Comparison of ENCODE assay signal across 18 cellular contexts in genomic region chr12:112980491-112981158, GRCh38. TPM values are rescaled to one million over a fixed set of nuclear protein-coding genes. Genes with fewer than 3 reads are reported as not detected.
A peak's percentile ranks its signal among the peaks of the same experiment; 100 is the strongest.
DNase-seq lines count a peak whose midpoint lies in the region; ATAC-seq and TF ChIP-seq lines count a peak whose summit lies in the region.
"Had no signal": no experiment of that assay in that cellular context is flagged by ENCODE, and none has a peak within 500 bp of the region (broad histone marks: within the 10 kb centered on the region; RNA-seq: fewer than 3 reads in every experiment).

No MANE protein-coding gene starts in this region.

- POLR2A ChIA-PET in MCF 10A (lab: Yijun Ruan, JAX): interaction anchor here (0.7 kb wide), 1 partner anchor 9 kb away, joined by 3 read pairs; no protein-coding TSS in a partner anchor

- no TSS peak for BruUV-seq in MCF 10A (replicated peaks; lab: Mats Ljungman, UMichigan)

- no peaks in the 10 kb centered on the region for H3K27me3 ChIP-seq in Loucy (ENCODE audit: insufficient read depth, low read length, poor library complexity, severe bottlenecking)
- H3K27me3 ChIP-seq: cardiac muscle cell, upper lobe of left lung had no signal

- peaks cover 7% of the 10 kb centered on the region for H3K9me3 ChIP-seq in Loucy (ENCODE audit: insufficient read depth, low read depth, low read length)
- H3K9me3 ChIP-seq: upper lobe of left lung had no signal

- peak overlapping the region; percentile 80 for H3K4me3 ChIP-seq in Loucy (ENCODE audit: low read length, poor library complexity, severe bottlenecking)
- H3K4me3 ChIP-seq: cardiac muscle cell had no signal

- ATAC-seq in activated T-cell treated with anti-CD3 and anti-CD28 coated beads, Interleukin-2, amount 50 U/mL, for 4 hours: no peak
- no peak for ATAC-seq in activated naive CD8-positive, alpha-beta T cell treated with anti-CD3 and anti-CD28 coated beads, Interleukin-2, amount 50 U/mL, for 24 hours
- no peak for ATAC-seq in stimulated activated effector memory CD8-positive, alpha-beta T cell treated with anti-CD3 and anti-CD28 coated beads, Interleukin-12 subunit alpha, Interleukin-12 subunit beta, amount 100 ng/mL, for 72 hours
- ATAC-seq in HG02981 (IDR thresholded peaks at IDR 0.05; ENCODE audit: unreplicated experiment): no peak
- ATAC-seq: left ventricle myocardium superior had no signal

- peaks cover 69% of the 10 kb centered on the region for H3K4me1 Mint-ChIP-seq in activated T-cell treated with anti-CD3 and anti-CD28 coated beads, Interleukin-2, amount 50 U/mL, for 4 hours (ENCODE audit: low read depth)
- peaks cover 57% of the 10 kb centered on the region for H3K4me1 Mint-ChIP-seq in activated naive CD8-positive, alpha-beta T cell treated with anti-CD3 and anti-CD28 coated beads, Interleukin-2, amount 50 U/mL, for 24 hours
- peaks cover 51% of the 10 kb centered on the region for H3K4me1 Mint-ChIP-seq in stimulated activated effector memory CD8-positive, alpha-beta T cell treated with anti-CD3 and anti-CD28 coated beads, Interleukin-12 subunit alpha, Interleukin-12 subunit beta, amount 100 ng/mL, for 72 hours
- H3K4me1 Mint-ChIP-seq in MCF 10A (ENCODE audit: insufficient read depth, unreplicated experiment): no peaks in the 10 kb centered on the region

- no peaks in the 10 kb centered on the region for H4K20me1 ChIP-seq in Loucy (ENCODE audit: insufficient read depth, low read length, poor library complexity, severe bottlenecking)

- peaks cover 24% of the 10 kb centered on the region for H3K4me1 ChIP-seq in Loucy (ENCODE audit: insufficient read depth, low read length, poor library complexity, severe bottlenecking)

- peaks cover 30% of the 10 kb centered on the region for H3K36me3 Mint-ChIP-seq in activated T-cell treated with anti-CD3 and anti-CD28 coated beads, Interleukin-2, amount 50 U/mL, for 4 hours (ENCODE audit: insufficient read depth)
- peaks cover 51% of the 10 kb centered on the region for H3K36me3 Mint-ChIP-seq in activated naive CD8-positive, alpha-beta T cell treated with anti-CD3 and anti-CD28 coated beads, Interleukin-2, amount 50 U/mL, for 24 hours (ENCODE audit: low read depth)
- no peaks in the 10 kb centered on the region for H3K36me3 Mint-ChIP-seq in stimulated activated effector memory CD8-positive, alpha-beta T cell treated with anti-CD3 and anti-CD28 coated beads, Interleukin-12 subunit alpha, Interleukin-12 subunit beta, amount 100 ng/mL, for 72 hours
- H3K36me3 Mint-ChIP-seq in MCF 10A (ENCODE audit: insufficient read depth, unreplicated experiment): no peaks in the 10 kb centered on the region

- peaks cover 8% of the 10 kb centered on the region; the same call in 1 of the 2 replicates for H3K79me2 ChIP-seq in Loucy (ENCODE audit: insufficient read depth, low read length)

- peak overlapping the region; percentile 94 for H3K27ac Mint-ChIP-seq in activated naive CD8-positive, alpha-beta T cell treated with anti-CD3 and anti-CD28 coated beads, Interleukin-2, amount 50 U/mL, for 24 hours
- peak overlapping the region; percentile 95 for H3K27ac Mint-ChIP-seq in stimulated activated effector memory CD8-positive, alpha-beta T cell treated with anti-CD3 and anti-CD28 coated beads, Interleukin-12 subunit alpha, Interleukin-12 subunit beta, amount 100 ng/mL, for 72 hours
- no peak overlapping the region for H3K27ac Mint-ChIP-seq in MCF 10A (ENCODE audit: low read depth, unreplicated experiment)

- TF ChIP-seq CTCF in Loucy (conservative IDR thresholded peaks at IDR 0.05; ENCODE audit: low read length) (no peak), MCF 10A (IDR thresholded peaks at IDR 0.05; ENCODE audit: unreplicated experiment) (no peak)

- H3K4me2 ChIP-seq in Loucy (ENCODE audit: low read depth, low read length, poor library complexity, severe bottlenecking): peak overlapping the region; percentile 81

- intact Hi-C loops in MCF 10A (cut with micrococcal nuclease): no loop called here

- no peak overlapping the region for H2AFZ ChIP-seq in Loucy (ENCODE audit: low read length)

- H3K9me2 ChIP-seq in Loucy (replicated peaks; ENCODE audit: low read depth, low read length): no peaks in the 10 kb centered on the region

- H3K9ac ChIP-seq in Loucy (ENCODE audit: low read depth, low read length, poor library complexity, severe bottlenecking): no peak overlapping the region

- H3K36me3 ChIP-seq in Loucy (ENCODE audit: insufficient read depth, low read length): no peaks in the 10 kb centered on the region
- H3K36me3 ChIP-seq: cardiac muscle cell, upper lobe of left lung had no signal

- no peaks in the 10 kb centered on the region for H3K27me3 Mint-ChIP-seq in activated T-cell treated with anti-CD3 and anti-CD28 coated beads, Interleukin-2, amount 50 U/mL, for 4 hours (ENCODE audit: low read depth)
- no peaks in the 10 kb centered on the region for H3K27me3 Mint-ChIP-seq in activated naive CD8-positive, alpha-beta T cell treated with anti-CD3 and anti-CD28 coated beads, Interleukin-2, amount 50 U/mL, for 24 hours
- H3K27me3 Mint-ChIP-seq in MCF 10A (ENCODE audit: insufficient read depth, unreplicated experiment): no peaks in the 10 kb centered on the region

- DNase-seq in activated T-cell treated with anti-CD3 and anti-CD28 coated beads, Interleukin-2, amount 50 U/mL, for 4 hours: no peak
- DNase-seq in activated T-cell treated with anti-CD3 and anti-CD28 coated beads, Interleukin-2, amount 50 U/mL, for 1 hour: no peak
- DNase-seq in activated naive CD8-positive, alpha-beta T cell treated with anti-CD3 and anti-CD28 coated beads, Interleukin-2, amount 50 U/mL, for 24 hours: no peak
- no peak for DNase-seq in stimulated activated effector memory CD8-positive, alpha-beta T cell treated with anti-CD3 and anti-CD28 coated beads, Interleukin-12 subunit alpha, Interleukin-12 subunit beta, amount 100 ng/mL, for 72 hours (ENCODE audit: low spot score in 2 of 2)
- no peak for DNase-seq in MCF 10A (ENCODE audit: unreplicated experiment)
- DNase-seq in activated CD8-positive, alpha-beta memory T cell treated with anti-CD3 and anti-CD28 coated beads for 24 hours: no peak
- DNase-seq: ACHN, erythroblast, H7, hippocampal formation, left ventricle myocardium superior, NCI-H1092, NCI-H510A treated with DMSO at 0.1 percent for 48 hours, SHP77, upper lobe of left lung had no signal

- no peaks in the 10 kb centered on the region for H3F3A ChIP-seq in Loucy (ENCODE audit: low read depth)

- CTCF ChIA-PET in MCF 10A (lab: Yijun Ruan, JAX): interaction anchor here (0.8 to 1.3 kb wide), 3 partner anchors 11 to 50 kb away, joined by 3 to 4 read pairs (median 3); no protein-coding TSS in a partner anchor

- H3K9me3 Mint-ChIP-seq in activated T-cell treated with anti-CD3 and anti-CD28 coated beads, Interleukin-2, amount 50 U/mL, for 4 hours: peaks cover 21% of the 10 kb centered on the region
- H3K9me3 Mint-ChIP-seq in activated naive CD8-positive, alpha-beta T cell treated with anti-CD3 and anti-CD28 coated beads, Interleukin-2, amount 50 U/mL, for 24 hours: peaks cover 29% of the 10 kb centered on the region
- peaks cover 8% of the 10 kb centered on the region for H3K9me3 Mint-ChIP-seq in stimulated activated effector memory CD8-positive, alpha-beta T cell treated with anti-CD3 and anti-CD28 coated beads, Interleukin-12 subunit alpha, Interleukin-12 subunit beta, amount 100 ng/mL, for 72 hours
- peaks cover 32% of the 10 kb centered on the region for H3K9me3 Mint-ChIP-seq in MCF 10A (ENCODE audit: unreplicated experiment)

- H3K4me3 Mint-ChIP-seq in activated T-cell treated with anti-CD3 and anti-CD28 coated beads, Interleukin-2, amount 50 U/mL, for 4 hours: peak overlapping the region; percentile 98
- H3K4me3 Mint-ChIP-seq in activated naive CD8-positive, alpha-beta T cell treated with anti-CD3 and anti-CD28 coated beads, Interleukin-2, amount 50 U/mL, for 24 hours: peak overlapping the region; percentile 83
- peak overlapping the region; percentile 96 for H3K4me3 Mint-ChIP-seq in stimulated activated effector memory CD8-positive, alpha-beta T cell treated with anti-CD3 and anti-CD28 coated beads, Interleukin-12 subunit alpha, Interleukin-12 subunit beta, amount 100 ng/mL, for 72 hours
- H3K4me3 Mint-ChIP-seq in MCF 10A (ENCODE audit: unreplicated experiment): no peak overlapping the region

RNA-seq across cellular contexts. Expression of gene OAS2, which starts 2.3 kb away (rescaled TPM):
- 10 to 100 TPM; 27.8 to 36.0 (median 34.9) TPM for total RNA-seq in activated T-cell treated with anti-CD3 and anti-CD28 coated beads, Interleukin-2, amount 50 U/mL, for 4 hours
- total RNA-seq in MCF 10A (2022): 0.33 and 0.71 TPM in 2 replicates
- total RNA-seq: cardiac muscle cell, H7 had no signal

RNA-seq across cellular contexts. Expression of gene OAS3, which starts 42.4 kb away (rescaled TPM):
- total RNA-seq in activated T-cell treated with anti-CD3 and anti-CD28 coated beads, Interleukin-2, amount 50 U/mL, for 4 hours: 10 to 100 TPM in 1 of 3 donors, 1 to 10 TPM in 2; 5.5 to 13.6 (median 8.0) TPM
- total RNA-seq in MCF 10A (2022): 5.7 and 6.5 TPM in 2 replicates

Comparison
In these comparisons a context has a peak if more than half of its experiments do, and no peak if none do; other contexts are left out.
1. RNA of gene OAS2, which starts 2.3 kb away (total RNA-seq): 27.8 to 36.0 TPM in activated T-cell treated with anti-CD3 and anti-CD28 coated beads, Interleukin-2, amount 50 U/mL, for 4 hours; 0.33 to 0.71 TPM in MCF 10A; every median in the first group is over 10 times any median in the second.